ENCODE assay signal across 1 cellular context in genomic region chr1:155061381-155062150, GRCh38.
TF ChIP-seq lines count a peak whose summit lies in the region.

No MANE protein-coding gene starts in this region.

TF ChIP-seq in GM12878, 131 proteins besides CTCF, POLR2A, EP300 and RAD21 (continued from another document and continues in another):
- TF ChIP-seq SPI1 (IDR thresholded peaks at IDR 0.05; ENCODE audit: borderline replicate concordance, insufficient read depth, low read depth, low read length) (peak; percentile 10; the same call in 1 of the 2 replicates), SREBF2 (IDR thresholded peaks at IDR 0.05; ENCODE audit: low read length) (no peak), ESRRA (IDR thresholded peaks at IDR 0.05; ENCODE audit: low read length) (peak; percentile 47; the same call in 1 of the 2 replicates), NBN (IDR thresholded peaks at IDR 0.05) (peak; percentile 67; the same call in 1 of the 2 replicates), DPF2 (IDR thresholded peaks at IDR 0.05) (peak; percentile 39; the same call in 1 of the 2 replicates), BCL11A (IDR thresholded peaks at IDR 0.05; ENCODE audit: low read depth, low read length) (0 out of 2 replicates have a peak, but pooled peaks have one; percentile 14), SRF (IDR thresholded peaks at IDR 0.05; ENCODE audit: low read depth in 2 of 2, low read length in 2 of 2) (no peak), MLLT1 (IDR thresholded peaks at IDR 0.05) (peak; percentile 73; the same call in 1 of the 2 replicates), WRNIP1 (IDR thresholded peaks at IDR 0.05; ENCODE audit: borderline replicate concordance, low read depth, low read length) (no peak), PKNOX1 (IDR thresholded peaks at IDR 0.05) (0 out of 2 replicates have a peak, but pooled peaks have one; percentile 52), HDGF (IDR thresholded peaks at IDR 0.05) (peak; percentile 58; the same call in 1 of the 2 replicates), KLF5 (IDR thresholded peaks at IDR 0.05; ENCODE audit: partially characterized antibody) (no peak), IRF3 (IDR thresholded peaks at IDR 0.05) (no peak), IRF5 (IDR thresholded peaks at IDR 0.05; ENCODE audit: borderline replicate concordance) (no peak), RAD51 (IDR thresholded peaks at IDR 0.05) (no peak), TCF3 (IDR thresholded peaks at IDR 0.05; ENCODE audit: borderline replicate concordance, insufficient read depth, low read depth, low read length) (no peak), USF1 (IDR thresholded peaks at IDR 0.05; ENCODE audit: borderline replicate concordance, extremely low read length, insufficient read depth, low read depth, low read length) (no peak), SUZ12 (IDR thresholded peaks at IDR 0.05; ENCODE audit: unreplicated experiment) (no peak), TCF12 (IDR thresholded peaks at IDR 0.05; ENCODE audit: low read depth, low read length) (no peak; the same call in 1 of the 2 replicates), JUNB (IDR thresholded peaks at IDR 0.05) (no peak), JUND (IDR thresholded peaks at IDR 0.05; ENCODE audit: low read depth, low read length) (no peak), EED (IDR thresholded peaks at IDR 0.05; ENCODE audit: low read depth) (no peak), STAT3 (IDR thresholded peaks at IDR 0.05; ENCODE audit: low read depth, low read length) (no peak), RUNX3 (IDR thresholded peaks at IDR 0.05; ENCODE audit: low read length) (peak; percentile 95), YY1 (IDR thresholded peaks at IDR 0.05; ENCODE audit: low read depth, low read length) (peak; percentile 78), MYC (IDR thresholded peaks at IDR 0.05; ENCODE audit: insufficient read depth, insufficient read length, insufficient replicate concordance, low read length, severe bottlenecking) (no peak), NFYA (IDR thresholded peaks at IDR 0.05; ENCODE audit: borderline replicate concordance, low read depth, low read length) (no peak), GATAD2B (conservative IDR thresholded peaks at IDR 0.05; ENCODE audit: low read depth) (no peak), RB1 (IDR thresholded peaks at IDR 0.05; ENCODE audit: borderline replicate concordance) (peak; percentile 88; the same call in 1 of the 2 replicates), CBFB (IDR thresholded peaks at IDR 0.05; ENCODE audit: low read depth) (peak; percentile 83; the same call in 1 of the 2 replicates), PML (IDR thresholded peaks at IDR 0.05; ENCODE audit: low read length) (no peak), MEF2A (IDR thresholded peaks at IDR 0.05; ENCODE audit: insufficient read depth, low read depth, low read length) (no peak), ZZZ3 (IDR thresholded peaks at IDR 0.05; ENCODE audit: control insufficient read depth, insufficient read length, low read depth) (no peak), MTA3 (IDR thresholded peaks at IDR 0.05; ENCODE audit: borderline replicate concordance, low read length) (no peak), BRCA1 (IDR thresholded peaks at IDR 0.05; ENCODE audit: low read depth, low read length) (no peak), EGR1 (IDR thresholded peaks at IDR 0.05; ENCODE audit: borderline replicate concordance in 1 of 2, low read depth in 2 of 2, low read length in 2 of 2) (0 out of 3 replicates have a peak, but pooled peaks of 1 of the 2 experiments have one; percentile 3), YBX1 (IDR thresholded peaks at IDR 0.05) (0 out of 2 replicates have a peak, but pooled peaks have one; percentile 40), MXI1 (IDR thresholded peaks at IDR 0.05; ENCODE audit: low read depth, low read length) (no peak), TCF7 (IDR thresholded peaks at IDR 0.05; ENCODE audit: borderline replicate concordance) (no peak), SMARCA5 (IDR thresholded peaks at IDR 0.05) (peak; percentile 37; the same call in 1 of the 2 replicates), ZNF217 (IDR thresholded peaks at IDR 0.05) (no peak), TAF1 (IDR thresholded peaks at IDR 0.05; ENCODE audit: borderline replicate concordance, low read depth, low read length) (no peak), BMI1 (IDR thresholded peaks at IDR 0.05; ENCODE audit: borderline replicate concordance) (no peak), KDM1A (IDR thresholded peaks at IDR 0.05; ENCODE audit: borderline replicate concordance) (no peak), POLR2AphosphoS5 (IDR thresholded peaks at IDR 0.05; ENCODE audit: low read length) (peak; percentile 43; the same call in 1 of the 2 replicates), USF2 (IDR thresholded peaks at IDR 0.05; ENCODE audit: borderline replicate concordance, low read depth, low read length) (no peak), CREB1 (IDR thresholded peaks at IDR 0.05; ENCODE audit: low read depth) (no peak)
- TF ChIP-seq, protein P1, sequence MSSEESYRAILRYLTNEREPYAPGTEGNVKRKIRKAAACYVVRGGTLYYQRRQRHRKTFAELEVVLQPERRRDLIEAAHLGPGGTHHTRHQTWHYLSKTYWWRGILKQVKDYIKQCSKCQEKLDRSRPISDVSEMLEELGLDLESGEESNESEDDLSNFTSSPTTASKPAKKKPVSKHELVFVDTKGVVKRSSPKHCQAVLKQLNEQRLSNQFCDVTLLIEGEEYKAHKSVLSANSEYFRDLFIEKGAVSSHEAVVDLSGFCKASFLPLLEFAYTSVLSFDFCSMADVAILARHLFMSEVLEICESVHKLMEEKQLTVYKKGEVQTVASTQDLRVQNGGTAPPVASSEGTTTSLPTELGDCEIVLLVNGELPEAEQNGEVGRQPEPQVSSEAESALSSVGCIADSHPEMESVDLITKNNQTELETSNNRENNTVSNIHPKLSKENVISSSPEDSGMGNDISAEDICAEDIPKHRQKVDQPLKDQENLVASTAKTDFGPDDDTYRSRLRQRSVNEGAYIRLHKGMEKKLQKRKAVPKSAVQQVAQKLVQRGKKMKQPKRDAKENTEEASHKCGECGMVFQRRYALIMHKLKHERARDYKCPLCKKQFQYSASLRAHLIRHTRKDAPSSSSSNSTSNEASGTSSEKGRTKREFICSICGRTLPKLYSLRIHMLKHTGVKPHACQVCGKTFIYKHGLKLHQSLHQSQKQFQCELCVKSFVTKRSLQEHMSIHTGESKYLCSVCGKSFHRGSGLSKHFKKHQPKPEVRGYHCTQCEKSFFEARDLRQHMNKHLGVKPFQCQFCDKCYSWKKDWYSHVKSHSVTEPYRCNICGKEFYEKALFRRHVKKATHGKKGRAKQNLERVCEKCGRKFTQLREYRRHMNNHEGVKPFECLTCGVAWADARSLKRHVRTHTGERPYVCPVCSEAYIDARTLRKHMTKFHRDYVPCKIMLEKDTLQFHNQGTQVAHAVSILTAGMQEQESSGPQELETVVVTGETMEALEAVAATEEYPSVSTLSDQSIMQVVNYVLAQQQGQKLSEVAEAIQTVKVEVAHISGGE (CRISPR knock-in tag; IDR thresholded peaks at IDR 0.05), result no peak
- TF ChIP-seq, protein P2, sequence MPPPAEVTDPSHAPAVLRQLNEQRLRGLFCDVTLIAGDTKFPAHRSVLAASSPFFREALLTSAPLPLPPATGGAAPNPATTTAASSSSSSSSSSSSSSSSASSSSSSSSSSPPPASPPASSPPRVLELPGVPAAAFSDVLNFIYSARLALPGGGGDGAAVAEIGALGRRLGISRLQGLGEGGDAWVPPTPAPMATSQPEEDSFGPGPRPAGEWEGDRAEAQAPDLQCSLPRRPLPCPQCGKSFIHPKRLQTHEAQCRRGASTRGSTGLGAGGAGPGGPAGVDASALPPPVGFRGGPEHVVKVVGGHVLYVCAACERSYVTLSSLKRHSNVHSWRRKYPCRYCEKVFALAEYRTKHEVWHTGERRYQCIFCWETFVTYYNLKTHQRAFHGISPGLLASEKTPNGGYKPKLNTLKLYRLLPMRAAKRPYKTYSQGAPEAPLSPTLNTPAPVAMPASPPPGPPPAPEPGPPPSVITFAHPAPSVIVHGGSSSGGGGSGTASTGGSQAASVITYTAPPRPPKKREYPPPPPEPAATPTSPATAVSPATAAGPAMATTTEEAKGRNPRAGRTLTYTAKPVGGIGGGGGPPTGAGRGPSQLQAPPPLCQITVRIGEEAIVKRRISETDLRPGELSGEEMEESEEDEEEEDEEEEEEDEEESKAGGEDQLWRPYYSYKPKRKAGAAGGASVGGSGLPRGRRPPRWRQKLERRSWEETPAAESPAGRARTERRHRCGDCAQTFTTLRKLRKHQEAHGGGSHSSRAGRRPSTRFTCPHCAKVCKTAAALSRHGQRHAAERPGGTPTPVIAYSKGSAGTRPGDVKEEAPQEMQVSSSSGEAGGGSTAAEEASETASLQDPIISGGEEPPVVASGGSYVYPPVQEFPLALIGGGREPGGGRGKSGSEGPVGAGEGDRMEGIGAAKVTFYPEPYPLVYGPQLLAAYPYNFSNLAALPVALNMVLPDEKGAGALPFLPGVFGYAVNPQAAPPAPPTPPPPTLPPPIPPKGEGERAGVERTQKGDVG (CRISPR knock-in tag; IDR thresholded peaks at IDR 0.05), result no peak
- TF ChIP-seq, protein P3, sequence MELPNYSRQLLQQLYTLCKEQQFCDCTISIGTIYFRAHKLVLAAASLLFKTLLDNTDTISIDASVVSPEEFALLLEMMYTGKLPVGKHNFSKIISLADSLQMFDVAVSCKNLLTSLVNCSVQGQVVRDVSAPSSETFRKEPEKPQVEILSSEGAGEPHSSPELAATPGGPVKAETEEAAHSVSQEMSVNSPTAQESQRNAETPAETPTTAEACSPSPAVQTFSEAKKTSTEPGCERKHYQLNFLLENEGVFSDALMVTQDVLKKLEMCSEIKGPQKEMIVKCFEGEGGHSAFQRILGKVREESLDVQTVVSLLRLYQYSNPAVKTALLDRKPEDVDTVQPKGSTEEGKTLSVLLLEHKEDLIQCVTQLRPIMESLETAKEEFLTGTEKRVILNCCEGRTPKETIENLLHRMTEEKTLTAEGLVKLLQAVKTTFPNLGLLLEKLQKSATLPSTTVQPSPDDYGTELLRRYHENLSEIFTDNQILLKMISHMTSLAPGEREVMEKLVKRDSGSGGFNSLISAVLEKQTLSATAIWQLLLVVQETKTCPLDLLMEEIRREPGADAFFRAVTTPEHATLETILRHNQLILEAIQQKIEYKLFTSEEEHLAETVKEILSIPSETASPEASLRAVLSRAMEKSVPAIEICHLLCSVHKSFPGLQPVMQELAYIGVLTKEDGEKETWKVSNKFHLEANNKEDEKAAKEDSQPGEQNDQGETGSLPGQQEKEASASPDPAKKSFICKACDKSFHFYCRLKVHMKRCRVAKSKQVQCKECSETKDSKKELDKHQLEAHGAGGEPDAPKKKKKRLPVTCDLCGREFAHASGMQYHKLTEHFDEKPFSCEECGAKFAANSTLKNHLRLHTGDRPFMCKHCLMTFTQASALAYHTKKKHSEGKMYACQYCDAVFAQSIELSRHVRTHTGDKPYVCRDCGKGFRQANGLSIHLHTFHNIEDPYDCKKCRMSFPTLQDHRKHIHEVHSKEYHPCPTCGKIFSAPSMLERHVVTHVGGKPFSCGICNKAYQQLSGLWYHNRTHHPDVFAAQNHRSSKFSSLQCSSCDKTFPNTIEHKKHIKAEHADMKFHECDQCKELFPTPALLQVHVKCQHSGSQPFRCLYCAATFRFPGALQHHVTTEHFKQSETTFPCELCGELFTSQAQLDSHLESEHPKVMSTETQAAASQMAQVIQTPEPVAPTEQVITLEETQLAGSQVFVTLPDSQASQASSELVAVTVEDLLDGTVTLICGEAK (IDR thresholded peaks at IDR 0.05; ENCODE audit: borderline replicate concordance), result no peak
